11 cellular contexts compared by ENCODE assay signal in the genomic region with DNA sequence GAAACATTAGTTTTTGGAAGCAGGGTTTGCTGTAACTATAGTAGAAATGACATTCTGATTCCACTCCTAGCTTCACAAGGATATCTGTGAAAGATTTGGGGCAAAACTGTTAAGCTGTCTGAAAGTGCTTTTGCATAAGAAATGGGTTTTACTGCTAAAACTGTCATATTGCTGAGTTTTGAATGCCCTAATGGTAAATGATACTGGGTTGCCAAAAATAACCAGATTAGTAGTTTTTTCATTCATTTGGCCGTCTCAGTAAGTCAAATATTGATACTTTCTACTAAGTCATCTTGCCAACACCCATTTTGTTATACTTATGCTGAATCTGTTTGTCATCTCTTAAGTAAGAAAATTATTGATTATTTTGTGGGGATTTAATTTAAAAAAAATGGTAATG. TPM values are rescaled to one million over a fixed set of nuclear protein-coding genes. Genes with fewer than 3 reads are reported as not detected.
A peak's percentile ranks its signal among the peaks of the same experiment; 100 is the strongest.
DNase-seq lines count a peak whose midpoint lies in the region; ATAC-seq, FAIRE-seq and TF ChIP-seq lines count a peak whose summit lies in the region.
"Had no signal": no experiment of that assay in that cellular context is flagged by ENCODE, and none has a peak within 500 bp of the region (broad histone marks: within the 10 kb centered on the region; RNA-seq: fewer than 3 reads in every experiment).

No MANE protein-coding gene starts in this region.

- no peak overlapping the region for H2AFZ ChIP-seq in astrocyte (ENCODE audit: low read depth, low read length)

- H4K20me1 ChIP-seq in astrocyte (ENCODE audit: insufficient read depth, low read length), result no peaks in the 10 kb centered on the region

- no peak for TF ChIP-seq CTCF in astrocyte (IDR thresholded peaks at IDR 0.05; ENCODE audit: insufficient read depth, low read depth, low read length)
- TF ChIP-seq CTCF in WTC11 (IDR thresholded peaks at IDR 0.05), result no peak

- no peaks in the 10 kb centered on the region for H3K79me2 ChIP-seq in astrocyte (ENCODE audit: insufficient read depth, low read length)

- H3K4me1 Mint-ChIP-seq in CD4-positive, CD25-positive, alpha-beta regulatory T cell, result peaks cover 33 to 49% (median 38%) of the 10 kb centered on the region in 4 donors
- no peaks in the 10 kb centered on the region for H3K4me1 Mint-ChIP-seq in astrocyte (ENCODE audit: low read depth, unreplicated experiment)
- H3K4me1 Mint-ChIP-seq in WTC11, result peaks cover under 1% of the 10 kb centered on the region; the same call in 1 of the 2 replicates

- ATAC-seq in CD4-positive, CD25-positive, alpha-beta regulatory T cell (ENCODE audit: low read depth in 2 of 2), result no peak
- ATAC-seq in GM19351 (IDR thresholded peaks at IDR 0.05; ENCODE audit: unreplicated experiment) (peak; percentile 23), HG03159 (IDR thresholded peaks at IDR 0.05; ENCODE audit: unreplicated experiment) (peak; percentile 7), WTC11 (no peak)
- ATAC-seq: psoas muscle had no signal

- peaks cover 0 to 2% (median 0%) of the 10 kb centered on the region in 7 donors for H3K9me3 Mint-ChIP-seq in CD4-positive, CD25-positive, alpha-beta regulatory T cell
- H3K9me3 Mint-ChIP-seq in astrocyte (ENCODE audit: unreplicated experiment) (peaks cover 1% of the 10 kb centered on the region), WTC11 (peaks cover 11% of the 10 kb centered on the region)

- H3K27ac ChIP-seq in CD4-positive, CD25-positive, alpha-beta regulatory T cell (ENCODE audit: insufficient read depth, low read length, poor library complexity, severe bottlenecking), result peak overlapping the region; percentile 97
- H3K27ac ChIP-seq in astrocyte (ENCODE audit: low read depth, low read length), result no peak overlapping the region
- H3K27ac ChIP-seq: psoas muscle had no signal

- H3K4me1 ChIP-seq in CD4-positive, CD25-positive, alpha-beta regulatory T cell (ENCODE audit: control insufficient read depth, insufficient read depth, low read length, poor library complexity, severe bottlenecking), result peaks cover 63% of the 10 kb centered on the region
- H3K4me1 ChIP-seq in astrocyte (ENCODE audit: insufficient read depth, low read length), result no peaks in the 10 kb centered on the region
- H3K4me1 ChIP-seq: psoas muscle had no signal

- peak; percentile 60 for FAIRE-seq in astrocyte (lab: Jason Lieb, UNC)

- H3K4me3 Mint-ChIP-seq in CD4-positive, CD25-positive, alpha-beta regulatory T cell, result peak overlapping the region; percentile 92 to 98 (median 92)
- H3K4me3 Mint-ChIP-seq in astrocyte (ENCODE audit: unreplicated experiment) (no peak overlapping the region), WTC11 (no peak overlapping the region)

- peaks cover 25% of the 10 kb centered on the region for H3K36me3 Mint-ChIP-seq in CD4-positive, CD25-positive, alpha-beta regulatory T cell
- no peaks in the 10 kb centered on the region for H3K36me3 Mint-ChIP-seq in astrocyte (ENCODE audit: low read depth, unreplicated experiment)
- no peaks in the 10 kb centered on the region for H3K36me3 Mint-ChIP-seq in WTC11

- H3K27me3 ChIP-seq in CD4-positive, CD25-positive, alpha-beta regulatory T cell (ENCODE audit: control insufficient read depth, insufficient read depth, low read length), result no peaks in the 10 kb centered on the region
- no peaks in the 10 kb centered on the region for H3K27me3 ChIP-seq in astrocyte (ENCODE audit: insufficient read depth, low read length)

- no peak overlapping the region for H3K9ac ChIP-seq in astrocyte (ENCODE audit: low read length)

- H3K4me2 ChIP-seq in astrocyte (ENCODE audit: low read length), result no peak overlapping the region

- CTCF ChIA-PET in WTC11 (lab: Charles Lee), result no interaction called here

- peaks cover 12% of the 10 kb centered on the region for H3K36me3 ChIP-seq in CD4-positive, CD25-positive, alpha-beta regulatory T cell (ENCODE audit: control insufficient read depth, insufficient read depth, low read length)
- H3K36me3 ChIP-seq in astrocyte (ENCODE audit: insufficient read depth, low read length), result no peaks in the 10 kb centered on the region

- DNase-seq in CD4-positive, CD25-positive, alpha-beta regulatory T cell, result no peak
- DNase-seq in astrocyte (ENCODE audit: low read depth) (no peak), NOMO-1 (lab: John Stamatoyannopoulos, UW; ENCODE audit: unreplicated experiment in 2 of 2) (no peak), WTC11 (ENCODE audit: low spot score) (no peak), COLO829 (ENCODE audit: low spot score) (no peak), cerebellar cortex (ENCODE audit: low spot score) (no peak)
- DNase-seq: NCI-H2081 treated with DMSO at 0.1 percent for 48 hours, psoas muscle had no signal

- H3K27ac Mint-ChIP-seq in CD4-positive, CD25-positive, alpha-beta regulatory T cell, result peak overlapping the region; percentile 92 to 97 (median 95)
- H3K27ac Mint-ChIP-seq in astrocyte (ENCODE audit: unreplicated experiment) (no peak overlapping the region), WTC11 (no peak overlapping the region)

- H3K27me3 Mint-ChIP-seq in CD4-positive, CD25-positive, alpha-beta regulatory T cell, result no peaks in the 10 kb centered on the region
- H3K27me3 Mint-ChIP-seq in astrocyte (ENCODE audit: low read depth, unreplicated experiment) (no peaks in the 10 kb centered on the region), WTC11 (ENCODE audit: low read depth) (no peaks in the 10 kb centered on the region)

- peak overlapping the region; percentile 100 for H3K4me3 ChIP-seq in CD4-positive, CD25-positive, alpha-beta regulatory T cell (ENCODE audit: low read depth, low read length)
- no peak overlapping the region for H3K4me3 ChIP-seq in astrocyte (ENCODE audit: insufficient read depth, low read depth, low read length)

- POLR2A ChIA-PET in WTC11 (lab: Charles Lee), result no interaction called here

- no peaks in the 10 kb centered on the region for H3K9me3 ChIP-seq in CD4-positive, CD25-positive, alpha-beta regulatory T cell (ENCODE audit: control insufficient read depth in 2 of 2, low read length in 2 of 2)
- no peaks in the 10 kb centered on the region for H3K9me3 ChIP-seq in astrocyte (ENCODE audit: insufficient read depth, low read depth, low read length)
- H3K9me3 ChIP-seq: psoas muscle had no signal

TF ChIP-seq in WTC11, 78 proteins besides CTCF, POLR2A, EP300 and RAD21:
- TF ChIP-seq ZNF317 (CRISPR knock-in tag; IDR thresholded peaks at IDR 0.05; ENCODE audit: borderline replicate concordance, low read depth), result no peak
- TF ChIP-seq ZNF263 (CRISPR knock-in tag; IDR thresholded peaks at IDR 0.05; ENCODE audit: low read depth), result no peak

RNA-seq across cellular contexts. Expression of gene PTPRC, which starts 0.4 kb away (rescaled TPM):
- total RNA-seq in CD4-positive, CD25-positive, alpha-beta regulatory T cell, result 946 TPM
- polyA plus RNA-seq in CD4-positive, CD25-positive, alpha-beta regulatory T cell, result 1,000 to 10,000 TPM; 1,055 to 1,099 (median 1,073) TPM
- total RNA-seq in astrocyte (0.20 TPM in 1 of 2 replicates, not detected in the other), WTC11 (2021) (0.71 to 1.4 TPM (median 1.2 TPM) in 3 replicates)
- total RNA-seq: chondrocyte had no signal

Comparison
In these comparisons a context has a peak if more than half of its experiments do, and no peak if none do; other contexts are left out.
1. ATAC-seq: peak in GM19351 (single experiment) and HG03159 (single experiment); none in CD4-positive, CD25-positive, alpha-beta regulatory T cell (0 of 2) and WTC11 (single experiment).
2. H3K27ac Mint-ChIP-seq: peak in CD4-positive, CD25-positive, alpha-beta regulatory T cell (3 of 3); none in astrocyte (single experiment) and WTC11 (single experiment).
3. H3K4me3 Mint-ChIP-seq: peak in CD4-positive, CD25-positive, alpha-beta regulatory T cell (4 of 4); none in astrocyte (single experiment) and WTC11 (single experiment).
4. RNA of gene PTPRC, which starts 0.4 kb away (total RNA-seq): 946 TPM in CD4-positive, CD25-positive, alpha-beta regulatory T cell (single experiment); 0.71 to 1.4 TPM in WTC11 and 0.20 TPM in astrocyte; every median in the first group is over 100 times any median in the second.